In the genomic region with DNA sequence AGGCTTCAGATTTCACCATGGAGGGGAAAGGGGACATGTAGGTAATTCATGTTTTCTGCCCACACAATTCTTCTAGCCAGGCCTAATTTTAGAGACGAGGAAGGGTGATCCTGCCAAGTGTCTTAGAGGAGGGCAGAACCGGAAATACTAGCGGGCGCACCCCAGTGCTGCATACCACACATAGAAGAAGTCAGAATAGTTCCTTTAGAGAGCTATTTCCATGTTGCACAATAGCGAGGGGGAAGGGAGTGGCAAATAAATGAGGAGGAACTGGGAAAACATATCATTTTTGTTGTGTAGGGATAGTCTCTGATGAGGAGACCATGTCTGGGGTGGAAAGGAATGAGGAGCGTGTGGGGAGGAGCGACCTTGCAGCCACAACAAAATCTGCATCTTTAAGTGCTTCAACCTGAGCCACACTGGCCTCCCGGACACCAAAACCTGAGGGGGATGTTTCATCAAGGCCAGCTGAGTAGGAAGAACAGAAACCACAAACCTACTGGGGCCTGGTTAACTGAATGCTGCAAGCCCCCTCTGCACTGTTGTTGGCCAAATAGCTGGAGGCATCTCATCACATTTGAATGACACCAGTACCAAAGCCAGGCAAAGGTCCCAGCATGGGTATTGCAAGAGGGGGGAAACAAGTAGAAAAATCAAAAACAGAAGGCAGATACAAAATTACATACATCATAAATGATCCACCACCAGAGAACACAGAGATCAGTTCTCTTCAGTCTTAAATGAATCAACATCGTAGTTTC, we compare ENCODE assay signal across 8 cellular contexts. TPM values are rescaled to one million over a fixed set of nuclear protein-coding genes. Genes with fewer than 3 reads are reported as not detected.
A peak's percentile ranks its signal among the peaks of the same experiment; 100 is the strongest.
DNase-seq lines count a peak whose midpoint lies in the region; ATAC-seq and TF ChIP-seq lines count a peak whose summit lies in the region.

No MANE protein-coding gene starts in this region.

- no peak overlapping the region for H3K9ac ChIP-seq in Karpas-422 (ENCODE audit: low read length)

- no peaks in the 10 kb centered on the region for H3K9me3 Mint-ChIP-seq in activated naive CD4-positive, alpha-beta T cell treated with anti-CD3 and anti-CD28 coated beads, Interleukin-2, amount 10 ng/mL, durations not matched to agents 7 days and 5 days
- no peaks in the 10 kb centered on the region for H3K9me3 Mint-ChIP-seq in immature natural killer cell

- BruUV-seq in A673 (replicated peaks; lab: Mats Ljungman, UMichigan), result no TSS peak

- TF ChIP-seq CTCF in A673 (conservative IDR thresholded peaks at IDR 0.05; ENCODE audit: low read depth, low read length), result no peak

- CTCF ChIA-PET in A673 (lab: Charles Lee), result interaction anchor here (0.6 kb wide), 1 partner anchor 171 kb away, joined by 3 read pairs; no protein-coding TSS in a partner anchor
- CTCF ChIA-PET in activated naive CD4-positive, alpha-beta T cell treated with anti-CD3 and anti-CD28 coated beads, Interleukin-2, amount 10 ng/mL, durations not matched to agents 7 days and 5 days (lab: Charles Lee), result interaction anchor here (1.1 to 8.1 kb wide), 3 partner anchors 24 to 164 kb away, joined by 3 to 62 read pairs (median 60); no protein-coding TSS in a partner anchor

- ATAC-seq in GM19395 (IDR thresholded peaks at IDR 0.05; ENCODE audit: unreplicated experiment) (peak; percentile 73), GM19023 (IDR thresholded peaks at IDR 0.05; ENCODE audit: unreplicated experiment) (no peak)

- H3K36me3 ChIP-seq in A673 (ENCODE audit: insufficient read depth, low read length, poor library complexity, severe bottlenecking) (no peaks in the 10 kb centered on the region), Karpas-422 (ENCODE audit: insufficient read depth, low read length) (no peaks in the 10 kb centered on the region)

- H3K9me2 ChIP-seq in Karpas-422 (replicated peaks; ENCODE audit: insufficient read depth, low read length), result no peaks in the 10 kb centered on the region

- H3K4me3 ChIP-seq in A673 (ENCODE audit: low read depth, low read length, poor library complexity, severe bottlenecking) (no peak overlapping the region), Karpas-422 (ENCODE audit: low read length) (no peak overlapping the region)

- H3K27ac ChIP-seq in A673 (ENCODE audit: low read depth, low read length, poor library complexity, severe bottlenecking) (peak overlapping the region; percentile 75), Karpas-422 (ENCODE audit: low read length) (no peak overlapping the region)

- H3K36me3 Mint-ChIP-seq in activated naive CD4-positive, alpha-beta T cell treated with anti-CD3 and anti-CD28 coated beads, Interleukin-2, amount 10 ng/mL, durations not matched to agents 7 days and 5 days, result no peaks in the 10 kb centered on the region
- H3K36me3 Mint-ChIP-seq in immature natural killer cell, result no peaks in the 10 kb centered on the region

- peak overlapping the region; percentile 57; the same call in 1 of the 2 replicates for H2AFZ ChIP-seq in Karpas-422 (ENCODE audit: low read length)

- peak overlapping the region; percentile 85 for H3K27ac Mint-ChIP-seq in activated naive CD4-positive, alpha-beta T cell treated with anti-CD3 and anti-CD28 coated beads, Interleukin-2, amount 10 ng/mL, durations not matched to agents 7 days and 5 days
- H3K27ac Mint-ChIP-seq in immature natural killer cell, result peak overlapping the region; percentile 64 to 87 (median 80)

- H3K27me3 ChIP-seq in A673 (replicated peaks; ENCODE audit: insufficient read depth, low read depth, low read length, poor library complexity) (no peaks in the 10 kb centered on the region), Karpas-422 (ENCODE audit: low read length) (no peaks in the 10 kb centered on the region)

- peaks cover 3% of the 10 kb centered on the region for H3K27me3 Mint-ChIP-seq in activated naive CD4-positive, alpha-beta T cell treated with anti-CD3 and anti-CD28 coated beads, Interleukin-2, amount 10 ng/mL, durations not matched to agents 7 days and 5 days
- peaks cover 0 to 4% (median 0%) of the 10 kb centered on the region in 3 donors for H3K27me3 Mint-ChIP-seq in immature natural killer cell (ENCODE audit: low read depth in 3 of 3)

- intact Hi-C loops in A673 (cut with micrococcal nuclease; ENCODE audit: unreplicated experiment), result loop anchor here (5.0 kb wide), 1 partner anchor 56 kb away; no protein-coding TSS in a partner anchor

- H4K20me1 ChIP-seq in Karpas-422 (ENCODE audit: insufficient read depth, low read depth, low read length), result no peaks in the 10 kb centered on the region

- H3K4me1 ChIP-seq in A673 (ENCODE audit: insufficient read depth, low read length, poor library complexity, severe bottlenecking), result peaks cover 73% of the 10 kb centered on the region
- H3K4me1 ChIP-seq in Karpas-422 (ENCODE audit: low read length), result peaks cover 6% of the 10 kb centered on the region

- POLR2A ChIA-PET in A673 (lab: Charles Lee; ENCODE audit: low non-redundant PET), result no interaction called here

- no peaks in the 10 kb centered on the region for H3K9me3 ChIP-seq in A673 (ENCODE audit: low read depth, low read length, poor library complexity, severe bottlenecking)
- H3K9me3 ChIP-seq in Karpas-422 (ENCODE audit: low read length), result no peaks in the 10 kb centered on the region

- H3K4me2 ChIP-seq in Karpas-422 (ENCODE audit: low read depth, low read length, poor library complexity, severe bottlenecking), result no peak overlapping the region

- no peaks in the 10 kb centered on the region for H3K79me2 ChIP-seq in Karpas-422 (ENCODE audit: low read length)

- peak overlapping the region; percentile 51 for H3K4me3 Mint-ChIP-seq in activated naive CD4-positive, alpha-beta T cell treated with anti-CD3 and anti-CD28 coated beads, Interleukin-2, amount 10 ng/mL, durations not matched to agents 7 days and 5 days
- H3K4me3 Mint-ChIP-seq in immature natural killer cell, result peak overlapping the region; percentile 65 to 87 (median 78)

- peaks cover 32% of the 10 kb centered on the region for H3K4me1 Mint-ChIP-seq in activated naive CD4-positive, alpha-beta T cell treated with anti-CD3 and anti-CD28 coated beads, Interleukin-2, amount 10 ng/mL, durations not matched to agents 7 days and 5 days
- H3K4me1 Mint-ChIP-seq in immature natural killer cell, result peaks cover 41 to 44% of the 10 kb centered on the region in 2 donors

- DNase-seq in A673 (ENCODE audit: low spot score) (peak; percentile 92), Karpas-422 (no peak), immature natural killer cell (peak; percentile 18 to 38 (median 30)), HUDEP-2 (lab: John Stamatoyannopoulos, UW; ENCODE audit: unreplicated experiment in 76 of 76) (no peak)
- DNase-seq in activated naive CD4-positive, alpha-beta T cell treated with anti-CD3 and anti-CD28 coated beads, Interleukin-2, amount 10 ng/mL, durations not matched to agents 7 days and 5 days, result peak; percentile 59
- DNase-seq in stimulated activated CD4-positive, alpha-beta T cell treated with anti-CD3 and anti-CD28 coated beads, Interleukin-4, amount 100 ng/mL, for 24 hours, result peak; percentile 18

RNA-seq across cellular contexts. Expression of a gene that starts 26.7 kb away (rescaled TPM):
- 0.21 TPM in 1 of 2 replicates, not detected in the other for total RNA-seq in A673 (2021)
- not detected in 2 replicates for total RNA-seq in Karpas-422 (2014; rRNA removed; shearing (Covaris generic); ENCODE audit: low replicate concordance)
- not detected for polyA plus RNA-seq in immature natural killer cell

Comparison
In these comparisons a context has a peak if more than half of its experiments do, and no peak if none do; other contexts are left out.
1. DNase-seq: peak in A673 (single experiment), activated naive CD4-positive, alpha-beta T cell treated with anti-CD3 and anti-CD28 coated beads, Interleukin-2, amount 10 ng/mL, durations not matched to agents 7 days and 5 days (single experiment), immature natural killer cell (3 of 3) and stimulated activated CD4-positive, alpha-beta T cell treated with anti-CD3 and anti-CD28 coated beads, Interleukin-4, amount 100 ng/mL, for 24 hours (single experiment); none in Karpas-422 (single experiment) and HUDEP-2 (0 of 76).